ENCODE assay signal across 9 cellular contexts in the genomic region with DNA sequence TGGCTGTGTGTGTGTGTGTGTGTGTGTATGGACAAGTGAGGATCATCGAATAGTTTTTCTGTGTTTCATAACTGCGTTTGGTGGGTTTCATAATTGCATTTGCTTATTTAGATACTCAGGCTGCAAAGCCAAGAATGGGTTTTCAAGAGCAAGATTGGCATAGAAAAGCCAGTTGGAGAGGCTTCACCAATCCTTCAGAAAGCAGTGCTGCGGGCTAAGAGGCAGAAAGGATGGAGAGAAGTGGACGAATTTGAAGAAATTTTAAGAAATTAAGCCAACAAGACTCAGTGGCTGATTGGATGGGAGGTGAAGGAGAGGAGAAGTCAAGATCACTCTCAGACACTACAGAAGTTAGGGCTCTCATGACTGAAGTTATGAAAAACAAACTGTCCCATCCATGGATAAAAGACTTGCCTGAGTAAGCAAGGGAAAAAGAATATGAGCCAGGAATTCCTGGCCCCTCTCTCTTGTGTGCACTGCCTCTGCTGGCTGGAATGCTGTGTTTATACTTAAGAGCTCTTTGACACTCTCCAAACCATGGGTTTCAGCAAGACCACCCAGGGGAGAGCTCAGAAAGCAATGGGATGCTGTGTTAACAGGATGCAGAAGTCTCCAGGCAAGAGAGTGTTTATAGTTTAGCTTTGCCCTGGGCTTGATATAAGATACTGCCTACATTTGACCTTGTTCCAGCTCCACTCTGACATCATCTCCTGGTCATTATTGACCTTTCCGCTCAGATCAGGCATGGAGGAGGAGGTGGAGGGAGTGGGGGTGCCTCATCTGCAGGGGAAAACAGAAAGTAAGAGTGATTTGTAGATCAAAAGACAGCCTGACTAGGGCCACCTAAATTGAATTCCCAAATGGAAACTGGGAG.
DNase-seq lines count a peak whose midpoint lies in the region; ATAC-seq, FAIRE-seq and TF ChIP-seq lines count a peak whose summit lies in the region.
"Had no signal": no experiment of that assay in that cellular context is flagged by ENCODE, and none has a peak within 500 bp of the region (broad histone marks: within the 10 kb centered on the region; RNA-seq: fewer than 3 reads in every experiment).

No MANE protein-coding gene starts in this region.

- H3K4me2 ChIP-seq in PC-3 (ENCODE audit: low read length) = no peak overlapping the region
- H3K4me2 ChIP-seq in neural cell (ENCODE audit: low read length) = no peak overlapping the region

- ATAC-seq in PC-3 = no peak
- ATAC-seq in natural killer cell treated with Interleukin-12 subunit alpha and Interleukin-12 subunit beta and Interleukin-15 and Interleukin-18, amount 100 ng/mL, for 72 hours = no peak

- no peak overlapping the region for H3K4me3 ChIP-seq in PC-3 (ENCODE audit: low read length)
- H3K4me3 ChIP-seq in foreskin fibroblast (ENCODE audit: low read depth in 1 of 2, low read length in 2 of 2) = no peak overlapping the region
- no peak overlapping the region for H3K4me3 ChIP-seq in neural cell (ENCODE audit: low read length)

- DNase-seq in D721Med (ENCODE audit: insufficient read length, low spot score) = no peak
- peak; percentile 30 for DNase-seq in PC-3
- peak in 1 of 2 donors; percentile 37 for DNase-seq in foreskin fibroblast
- DNase-seq in KG1 (lab: John Stamatoyannopoulos, UW) = no peak
- DNase-seq in SIG-M5 (lab: John Stamatoyannopoulos, UW) = no peak
- DNase-seq in natural killer cell treated with Interleukin-12 subunit alpha and Interleukin-12 subunit beta and Interleukin-15 and Interleukin-18, amount 100 ng/mL, for 72 hours (ENCODE audit: low spot score) = no peak
- no peak for DNase-seq in mesenteric fat pad (ENCODE audit: low spot score)

- H3K79me2 ChIP-seq in PC-3 (ENCODE audit: low read length) (no peaks in the 10 kb centered on the region), neural cell (replicated peaks; ENCODE audit: insufficient read depth, low read length) (no peaks in the 10 kb centered on the region)

- no peak overlapping the region for H3K4me3 Mint-ChIP-seq in natural killer cell treated with Interleukin-12 subunit alpha and Interleukin-12 subunit beta and Interleukin-15 and Interleukin-18, amount 100 ng/mL, for 72 hours

- no peaks in the 10 kb centered on the region for H3K36me3 ChIP-seq in PC-3 (ENCODE audit: low read depth, low read length)
- H3K36me3 ChIP-seq in neural cell (ENCODE audit: insufficient read depth, low read length) = no peaks in the 10 kb centered on the region

- no peaks in the 10 kb centered on the region for H3K9me3 Mint-ChIP-seq in natural killer cell treated with Interleukin-12 subunit alpha and Interleukin-12 subunit beta and Interleukin-15 and Interleukin-18, amount 100 ng/mL, for 72 hours

- TF ChIP-seq RAD21 in neural cell (conservative IDR thresholded peaks at IDR 0.05) = no peak

- H3K27me3 Mint-ChIP-seq in natural killer cell treated with Interleukin-12 subunit alpha and Interleukin-12 subunit beta and Interleukin-15 and Interleukin-18, amount 100 ng/mL, for 72 hours = peaks cover 11 to 17% of the 10 kb centered on the region in 2 donors

- POLR2A ChIA-PET in PC-3 (lab: Charles Lee; ENCODE audit: unreplicated experiment) = no interaction called here

- no peaks in the 10 kb centered on the region for H3K36me3 Mint-ChIP-seq in natural killer cell treated with Interleukin-12 subunit alpha and Interleukin-12 subunit beta and Interleukin-15 and Interleukin-18, amount 100 ng/mL, for 72 hours

- H2AFZ ChIP-seq in PC-3 (ENCODE audit: low read length) = no peak overlapping the region
- H2AFZ ChIP-seq in neural cell (ENCODE audit: low read depth, low read length) = no peak overlapping the region

- no peaks in the 10 kb centered on the region for H3K4me1 Mint-ChIP-seq in natural killer cell treated with Interleukin-12 subunit alpha and Interleukin-12 subunit beta and Interleukin-15 and Interleukin-18, amount 100 ng/mL, for 72 hours (ENCODE audit: low read depth in 2 of 2)

- TF ChIP-seq CTCF in D721Med (IDR thresholded peaks at IDR 0.05; ENCODE audit: insufficient read depth, missing control alignments) (peak; percentile 12), PC-3 (conservative IDR thresholded peaks at IDR 0.05; ENCODE audit: low read depth, low read length) (peak; percentile 54), foreskin fibroblast (IDR thresholded peaks at IDR 0.05; ENCODE audit: low read depth, low read length) (peak; percentile 22), neural cell (IDR thresholded peaks at IDR 0.05; ENCODE audit: poor library complexity, severe bottlenecking) (no peak)

- H3K27ac ChIP-seq in PC-3 (ENCODE audit: low read length) (no peak overlapping the region), neural cell (ENCODE audit: low read length) (peak overlapping the region; percentile 28)
- H3K27ac ChIP-seq: RWPE1 had no signal

- H4K20me1 ChIP-seq in PC-3 (ENCODE audit: low read length) = no peaks in the 10 kb centered on the region
- no peaks in the 10 kb centered on the region for H4K20me1 ChIP-seq in neural cell (ENCODE audit: insufficient read depth)

- H3K27ac Mint-ChIP-seq in natural killer cell treated with Interleukin-12 subunit alpha and Interleukin-12 subunit beta and Interleukin-15 and Interleukin-18, amount 100 ng/mL, for 72 hours = no peak overlapping the region

- H3K9ac ChIP-seq in PC-3 (ENCODE audit: low read length) = no peak overlapping the region
- no peak overlapping the region for H3K9ac ChIP-seq in neural cell (ENCODE audit: low read length)

- no peak for TF ChIP-seq EP300 in neural cell (conservative IDR thresholded peaks at IDR 0.05; ENCODE audit: poor library complexity, severe bottlenecking)

- intact Hi-C loops in PC-3 (cut with micrococcal nuclease) = no loop called here

- H3K9me2 ChIP-seq in PC-3 (replicated peaks; ENCODE audit: low read length) (no peaks in the 10 kb centered on the region), neural cell (ENCODE audit: insufficient read depth, low read length) (no peaks in the 10 kb centered on the region)

- no peaks in the 10 kb centered on the region for H3K27me3 ChIP-seq in PC-3 (ENCODE audit: low read length)
- H3K27me3 ChIP-seq in neural cell (ENCODE audit: insufficient read depth, low read depth, low read length) = no peaks in the 10 kb centered on the region

- H3K4me1 ChIP-seq in PC-3 (ENCODE audit: insufficient read depth, low read length) = peaks cover 7% of the 10 kb centered on the region

- H3F3A ChIP-seq in PC-3 (ENCODE audit: low read length, unreplicated experiment) (no peaks in the 10 kb centered on the region), neural cell (ENCODE audit: insufficient read depth, low read length, poor library complexity, severe bottlenecking) (no peaks in the 10 kb centered on the region)

- no peaks in the 10 kb centered on the region for H3K9me3 ChIP-seq in PC-3 (ENCODE audit: low read length)
- H3K9me3 ChIP-seq in neural cell (ENCODE audit: low read length) = no peaks in the 10 kb centered on the region

- CTCF ChIA-PET in PC-3 (lab: Charles Lee) = no interaction called here

- FAIRE-seq in D721Med (lab: Jason Lieb, UNC) = no peak

- BruUV-seq in PC-3 (replicated peaks; lab: Mats Ljungman, UMichigan) = no TSS peak

TF ChIP-seq in neural cell, 6 proteins besides CTCF, POLR2A, EP300 and RAD21:
- TF ChIP-seq MXI1 (conservative IDR thresholded peaks at IDR 0.05; ENCODE audit: poor library complexity, severe bottlenecking) (no peak), EZH2 (IDR thresholded peaks at IDR 0.05; ENCODE audit: borderline replicate concordance, insufficient read depth, low read length, poor library complexity, severe bottlenecking) (no peak), REST (IDR thresholded peaks at IDR 0.05; ENCODE audit: borderline replicate concordance) (no peak), POLR2AphosphoS5 (IDR thresholded peaks at IDR 0.05) (no peak), SMC3 (conservative IDR thresholded peaks at IDR 0.05; ENCODE audit: poor library complexity) (no peak), TAF1 (IDR thresholded peaks at IDR 0.05; ENCODE audit: low read depth) (no peak)
